ENCODE assay signal across 27 cellular contexts in genomic region chr7:103687981-103688380, GRCh38.
"Had no signal": no experiment of that assay in that cellular context is flagged by ENCODE, and none has a peak within 500 bp of the region (broad histone marks: within the 10 kb centered on the region; RNA-seq: fewer than 3 reads in every experiment).

No MANE protein-coding gene starts in this region.

- H3K4me1 ChIP-seq: adrenal gland, body of pancreas, left lung, lower lobe of right lung, neural progenitor cell, right atrium auricular region, stomach, thyroid gland, upper lobe of left lung, vagina had no signal

- DNase-seq: activated CD4-positive, alpha-beta T cell treated with anti-CD3 and anti-CD28 coated beads for 48 hours; activated CD4-positive, alpha-beta T cell treated with anti-CD3 and anti-CD28 coated beads, Interleukin-2, amount 50 U/mL, for 48 hours; activated CD8-positive, alpha-beta memory T cell treated with anti-CD3 and anti-CD28 coated beads for 24 hours; activated effector memory CD4-positive, alpha-beta T cell treated with Interleukin-2 at 50 U/mL for 16 hours; activated naive CD4-positive, alpha-beta T cell treated with Interleukin-2 at 50 U/mL for 16 hours; activated naive CD8-positive, alpha-beta T cell treated with anti-CD3 and anti-CD28 coated beads for 36 hours; adrenal gland; aorta; body of pancreas; dorsolateral prefrontal cortex; effector memory CD4-positive, alpha-beta T cell; left lung; lower lobe of right lung; mesenchymal stem cell; natural killer cell; stimulated activated CD4-positive, alpha-beta T cell treated with anti-CD3 and anti-CD28 coated beads, Interleukin-1b, Interleukin-23, amount 100 ng/mL, for 48 hours; stimulated activated naive B cell treated with anti-CD40 and anti-IgM and Interleukin-4, amounts not matched to agents 10 μg/mL and 1 μg/mL and 100 μg/mL, for 72 hours; stomach; thyroid gland; upper lobe of left lung; WERI-Rb-1 had no signal

- H3K4me3 ChIP-seq: adrenal gland, body of pancreas, cardiac muscle cell, coronary artery, dorsolateral prefrontal cortex, left lung, lower lobe of right lung, neural progenitor cell, right atrium auricular region, smooth muscle cell, stomach, thyroid gland, upper lobe of left lung, vagina had no signal

- H3K36me3 ChIP-seq: adrenal gland, cardiac muscle cell, left lung, lower lobe of right lung, neural progenitor cell, right atrium auricular region, stomach, thyroid gland, upper lobe of left lung, vagina, WERI-Rb-1 had no signal

- H3K27me3 ChIP-seq: adrenal gland, body of pancreas, cardiac muscle cell, left lung, neural progenitor cell, right atrium auricular region, stomach, thyroid gland, upper lobe of left lung, vagina had no signal

- H3K9me3 Mint-ChIP-seq: activated naive CD8-positive, alpha-beta T cell treated with anti-CD3 and anti-CD28 coated beads for 36 hours; natural killer cell; neural progenitor cell; stimulated activated naive B cell treated with anti-CD40 and anti-IgM and Interleukin-4, amounts not matched to agents 10 μg/mL and 1 μg/mL and 100 μg/mL, for 72 hours had no signal

- H3K4me2 ChIP-seq: neural progenitor cell, smooth muscle cell had no signal

- H3K27ac ChIP-seq: adrenal gland, body of pancreas, cardiac muscle cell, coronary artery, left lung, lower lobe of right lung, neural progenitor cell, right atrium auricular region, stomach, thyroid gland, upper lobe of left lung, vagina, WERI-Rb-1 had no signal

- H3K27ac Mint-ChIP-seq: activated naive CD8-positive, alpha-beta T cell treated with anti-CD3 and anti-CD28 coated beads for 36 hours; natural killer cell; neural progenitor cell; stimulated activated naive B cell treated with anti-CD40 and anti-IgM and Interleukin-4, amounts not matched to agents 10 μg/mL and 1 μg/mL and 100 μg/mL, for 72 hours had no signal

- H3K4me1 Mint-ChIP-seq: activated naive CD8-positive, alpha-beta T cell treated with anti-CD3 and anti-CD28 coated beads for 36 hours; natural killer cell; stimulated activated naive B cell treated with anti-CD40 and anti-IgM and Interleukin-4, amounts not matched to agents 10 μg/mL and 1 μg/mL and 100 μg/mL, for 72 hours had no signal

- H3K4me3 Mint-ChIP-seq: activated naive CD8-positive, alpha-beta T cell treated with anti-CD3 and anti-CD28 coated beads for 36 hours; natural killer cell; neural progenitor cell; stimulated activated naive B cell treated with anti-CD40 and anti-IgM and Interleukin-4, amounts not matched to agents 10 μg/mL and 1 μg/mL and 100 μg/mL, for 72 hours had no signal

- H3K36me3 Mint-ChIP-seq: activated naive CD8-positive, alpha-beta T cell treated with anti-CD3 and anti-CD28 coated beads for 36 hours; natural killer cell; neural progenitor cell; stimulated activated naive B cell treated with anti-CD40 and anti-IgM and Interleukin-4, amounts not matched to agents 10 μg/mL and 1 μg/mL and 100 μg/mL, for 72 hours had no signal

- H3K9ac ChIP-seq: neural progenitor cell had no signal
